10 cellular contexts compared by ENCODE assay signal in genomic region chr2:200408428-200409311, GRCh38.
DNase-seq lines count a peak whose midpoint lies in the region; ATAC-seq and TF ChIP-seq lines count a peak whose summit lies in the region.
"Had no signal": no experiment of that assay in that cellular context is flagged by ENCODE, and none has a peak within 500 bp of the region (broad histone marks: within the 10 kb centered on the region; RNA-seq: fewer than 3 reads in every experiment).

No MANE protein-coding gene starts in this region.

- H3K27ac Mint-ChIP-seq in natural killer cell treated with Interleukin-12 subunit alpha and Interleukin-12 subunit beta and Interleukin-15 and Interleukin-18, amount 100 ng/mL, for 72 hours, result peak overlapping the region; percentile 60 to 81
- no peak overlapping the region for H3K27ac Mint-ChIP-seq in natural killer cell

- no peaks in the 10 kb centered on the region for H3K9me3 ChIP-seq in aorta (ENCODE audit: control insufficient read depth, low read length)

- DNase-seq in natural killer cell treated with Interleukin-12 subunit alpha and Interleukin-12 subunit beta and Interleukin-15 and Interleukin-18, amount 100 ng/mL, for 72 hours (ENCODE audit: low spot score), result no peak
- DNase-seq in natural killer cell (no peak), SK-MEL-5 (ENCODE audit: low read depth, low spot score) (peak; percentile 27), fibroblast of villous mesenchyme (ENCODE audit: low read depth) (peak; percentile 83), aorta (no peak), superior temporal gyrus (ENCODE audit: extremely low spot score) (no peak)
- DNase-seq in effector CD4-positive, alpha-beta T cell, result no peak
- DNase-seq: DND-41 had no signal

- peaks cover 2 to 13% of the 10 kb centered on the region in 2 donors for H3K4me1 ChIP-seq in aorta (ENCODE audit: control insufficient read depth in 1 of 2, insufficient read depth in 2 of 2, low read length in 2 of 2)

- H3K27ac ChIP-seq in aorta (ENCODE audit: low read depth in 1 of 2, low read length in 2 of 2), result no peak overlapping the region
- H3K27ac ChIP-seq: coronary artery had no signal

- peak in 1 of 2 donors; percentile 34 for ATAC-seq in natural killer cell treated with Interleukin-12 subunit alpha and Interleukin-12 subunit beta and Interleukin-15 and Interleukin-18, amount 100 ng/mL, for 72 hours
- ATAC-seq in natural killer cell (no peak), aorta (ENCODE audit: low FRiP score) (peak; percentile 5), GM21515 (IDR thresholded peaks at IDR 0.05; ENCODE audit: unreplicated experiment) (no peak)

- in situ Hi-C loops in SK-MEL-5 (cut with HindIII; ENCODE audit: low pct_unique_long_range_greater_than_20kb, low sequenced_read_pairs), result no loop called here

- WGBS in aorta, 2 donors, result 87% methylated on average over 19 of the region's 19 CpGs

- H3K27me3 ChIP-seq in aorta (ENCODE audit: control insufficient read depth in 1 of 2, insufficient read depth in 2 of 2, low read length in 1 of 2), result no peaks in the 10 kb centered on the region

- H3K4me3 Mint-ChIP-seq in natural killer cell treated with Interleukin-12 subunit alpha and Interleukin-12 subunit beta and Interleukin-15 and Interleukin-18, amount 100 ng/mL, for 72 hours, result peak overlapping the region; percentile 40
- no peak overlapping the region for H3K4me3 Mint-ChIP-seq in natural killer cell

- no peaks in the 10 kb centered on the region for H3K9me3 Mint-ChIP-seq in natural killer cell treated with Interleukin-12 subunit alpha and Interleukin-12 subunit beta and Interleukin-15 and Interleukin-18, amount 100 ng/mL, for 72 hours
- no peaks in the 10 kb centered on the region for H3K9me3 Mint-ChIP-seq in natural killer cell

- intact Hi-C loops in natural killer cell (cut with micrococcal nuclease), result no loop called here
- intact Hi-C loops in aorta (cut with DNase I), result loop anchor here in 1 of 2 donors (10.0 kb wide), 2 partner anchors 54 to 104 kb away; partner anchors contain the start of gene SPATS2L

- H3K4me1 Mint-ChIP-seq in natural killer cell treated with Interleukin-12 subunit alpha and Interleukin-12 subunit beta and Interleukin-15 and Interleukin-18, amount 100 ng/mL, for 72 hours (ENCODE audit: low read depth in 2 of 2), result peaks cover 22 to 42% of the 10 kb centered on the region in 2 donors
- peaks cover 12 to 13% of the 10 kb centered on the region in 2 donors for H3K4me1 Mint-ChIP-seq in natural killer cell

- H3K36me3 ChIP-seq in aorta (ENCODE audit: control insufficient read depth in 1 of 2, insufficient read depth in 2 of 2, low read length in 1 of 2), result no peaks in the 10 kb centered on the region

- H3K27me3 Mint-ChIP-seq in natural killer cell treated with Interleukin-12 subunit alpha and Interleukin-12 subunit beta and Interleukin-15 and Interleukin-18, amount 100 ng/mL, for 72 hours, result no peaks in the 10 kb centered on the region
- H3K27me3 Mint-ChIP-seq in natural killer cell (ENCODE audit: low read depth in 2 of 2), result no peaks in the 10 kb centered on the region

- peak overlapping the region; percentile 24 for H3K4me3 ChIP-seq in fibroblast of villous mesenchyme (ENCODE audit: low read depth, low read length)
- no peak overlapping the region for H3K4me3 ChIP-seq in aorta (ENCODE audit: low read length in 2 of 2)
- H3K4me3 ChIP-seq: coronary artery had no signal

- no peak for TF ChIP-seq CTCF in natural killer cell (IDR thresholded peaks at IDR 0.05)
- TF ChIP-seq CTCF in fibroblast of villous mesenchyme (IDR thresholded peaks at IDR 0.05; ENCODE audit: insufficient read depth, low read depth, low read length), result no peak

- no peaks in the 10 kb centered on the region for H3K36me3 Mint-ChIP-seq in natural killer cell treated with Interleukin-12 subunit alpha and Interleukin-12 subunit beta and Interleukin-15 and Interleukin-18, amount 100 ng/mL, for 72 hours
- no peaks in the 10 kb centered on the region for H3K36me3 Mint-ChIP-seq in natural killer cell

Comparison
In these comparisons a context has a peak if more than half of its experiments do, and no peak if none do; other contexts are left out.
1. H3K27ac Mint-ChIP-seq: peak in natural killer cell treated with Interleukin-12 subunit alpha and Interleukin-12 subunit beta and Interleukin-15 and Interleukin-18, amount 100 ng/mL, for 72 hours (2 of 2); none in natural killer cell (0 of 2).
2. DNase-seq: peak in SK-MEL-5 (single experiment) and fibroblast of villous mesenchyme (single experiment); none in natural killer cell treated with Interleukin-12 subunit alpha and Interleukin-12 subunit beta and Interleukin-15 and Interleukin-18, amount 100 ng/mL, for 72 hours (single experiment), natural killer cell (single experiment), aorta (0 of 2), effector CD4-positive, alpha-beta T cell (single experiment) and superior temporal gyrus (single experiment).